17 cellular contexts compared by ENCODE assay signal in the genomic region with DNA sequence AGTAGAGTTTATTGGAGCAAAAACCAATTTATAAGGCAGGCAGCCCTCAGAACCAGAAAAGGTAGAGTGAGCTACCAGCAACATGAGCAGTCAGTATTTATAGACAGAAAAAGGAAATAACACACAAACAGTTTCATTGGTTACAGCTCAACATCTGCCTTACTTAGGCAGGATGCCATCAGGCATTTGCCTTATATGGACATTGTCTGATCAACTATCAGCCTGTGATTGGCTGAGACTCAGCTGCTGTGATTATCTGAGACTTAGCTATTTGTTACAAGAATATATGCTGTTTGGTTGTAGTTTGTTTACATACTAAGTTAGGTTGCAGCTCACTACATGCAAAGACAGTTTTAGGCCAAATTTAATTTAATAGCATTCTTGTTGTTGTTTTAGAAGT.
DNase-seq lines count a peak whose midpoint lies in the region; ATAC-seq, FAIRE-seq and TF ChIP-seq lines count a peak whose summit lies in the region.
"Had no signal": no experiment of that assay in that cellular context is flagged by ENCODE, and none has a peak within 500 bp of the region (broad histone marks: within the 10 kb centered on the region; RNA-seq: fewer than 3 reads in every experiment).

No MANE protein-coding gene starts in this region.

- no peaks in the 10 kb centered on the region for H3K9me3 Mint-ChIP-seq in activated T-helper 2 cell treated with anti-CD3 and anti-CD28 coated beads, Interferon-gamma antibody, Interleukin-2, Interleukin-4, amounts not matched to agents 10 μg/mL and 5 μg/mL and 100 μg/mL, durations not matched to agents 14 hours and 24 hours and 36 hours
- no peaks in the 10 kb centered on the region for H3K9me3 Mint-ChIP-seq in HFFc6
- peaks cover 8% of the 10 kb centered on the region for H3K9me3 Mint-ChIP-seq in Caco-2 (ENCODE audit: unreplicated experiment)
- H3K9me3 Mint-ChIP-seq: dendritic cell treated with granulocyte-macrophage colony-stimulating factor and Interleukin-4, amounts not matched to agents 40 ng/mL and 50 ng/mL, for 4 days; type B pancreatic cell had no signal

- peaks cover 5% of the 10 kb centered on the region for H3K27me3 Mint-ChIP-seq in activated T-helper 2 cell treated with anti-CD3 and anti-CD28 coated beads, Interferon-gamma antibody, Interleukin-2, Interleukin-4, amounts not matched to agents 10 μg/mL and 5 μg/mL and 100 μg/mL, durations not matched to agents 14 hours and 24 hours and 36 hours (ENCODE audit: low read depth)
- peaks cover 8% of the 10 kb centered on the region for H3K27me3 Mint-ChIP-seq in HFFc6 (ENCODE audit: insufficient read depth)
- no peaks in the 10 kb centered on the region for H3K27me3 Mint-ChIP-seq in Caco-2 (ENCODE audit: insufficient read depth, unreplicated experiment)
- H3K27me3 Mint-ChIP-seq: activated CD4-positive, alpha-beta T cell treated with anti-CD3 and anti-CD28 coated beads, Interleukin-2, amount 10 ng/mL, durations not matched to agents 24 days and 14 days; CD4-positive, alpha-beta memory T cell; type B pancreatic cell had no signal

- H3K27ac Mint-ChIP-seq in activated T-helper 2 cell treated with anti-CD3 and anti-CD28 coated beads, Interferon-gamma antibody, Interleukin-2, Interleukin-4, amounts not matched to agents 10 μg/mL and 5 μg/mL and 100 μg/mL, durations not matched to agents 14 hours and 24 hours and 36 hours: no peak overlapping the region
- H3K27ac Mint-ChIP-seq in HFFc6 (no peak overlapping the region), Caco-2 (ENCODE audit: unreplicated experiment) (no peak overlapping the region)
- H3K27ac Mint-ChIP-seq: activated CD4-positive, alpha-beta T cell treated with anti-CD3 and anti-CD28 coated beads, Interleukin-2, amount 10 ng/mL, durations not matched to agents 24 days and 14 days; activated naive CD4-positive, alpha-beta T cell treated with anti-CD3 and anti-CD28 coated beads, Interleukin-2, amount 50 U/mL, for 72 hours; dendritic cell treated with granulocyte-macrophage colony-stimulating factor and Interleukin-4, amounts not matched to agents 40 ng/mL and 50 ng/mL, for 4 days; type B pancreatic cell had no signal

- POLR2A ChIA-PET in Caco-2 (lab: Charles Lee): no interaction called here

- H3K9me3 ChIP-seq in Caco-2: peaks cover 3% of the 10 kb centered on the region; the same call in 1 of the 2 replicates
- H3K9me3 ChIP-seq: mucosa of descending colon had no signal

- intact Hi-C loops in activated T-helper 2 cell treated with anti-CD3 and anti-CD28 coated beads, Interferon-gamma antibody, Interleukin-2, Interleukin-4, amounts not matched to agents 10 μg/mL and 5 μg/mL and 100 μg/mL, durations not matched to agents 14 hours and 24 hours and 36 hours (cut with micrococcal nuclease): no loop called here
- intact Hi-C loops in Caco-2 (cut with micrococcal nuclease; ENCODE audit: unreplicated experiment): loop anchor here (2.0 kb wide), 1 partner anchor 13 kb away; no protein-coding TSS in a partner anchor

- no peaks in the 10 kb centered on the region for H3K27me3 ChIP-seq in Caco-2 (replicated peaks; ENCODE audit: control insufficient read depth, insufficient read depth, low read length)

- DNase-seq in OCI-M1 (lab: John Stamatoyannopoulos, UW): peak; percentile 27
- no peak for DNase-seq in activated T-helper 2 cell treated with anti-CD3 and anti-CD28 coated beads, Interferon-gamma antibody, Interleukin-2, Interleukin-4, amounts not matched to agents 10 μg/mL and 5 μg/mL and 100 μg/mL, durations not matched to agents 14 hours and 24 hours and 36 hours (ENCODE audit: low spot score)
- no peak for DNase-seq in HFFc6
- DNase-seq in frontal cortex (ENCODE audit: low spot score in 2 of 2): no peak
- DNase-seq in Caco-2: no peak
- DNase-seq: activated CD4-positive, alpha-beta T cell treated with anti-CD3 and anti-CD28 coated beads, Interleukin-2, amount 10 ng/mL, durations not matched to agents 24 days and 14 days; CD4-positive, alpha-beta memory T cell; mucosa of descending colon; NCI-H226; SIG-M5 had no signal

- FAIRE-seq in frontal cortex (lab: Jason Lieb, UNC): no peak
- FAIRE-seq: GM18507 had no signal

- peaks cover 28% of the 10 kb centered on the region for H3K4me1 ChIP-seq in Caco-2

- no peak overlapping the region for H3K4me3 ChIP-seq in Caco-2 (ENCODE audit: low read depth, low read length)
- H3K4me3 ChIP-seq: mucosa of descending colon had no signal

- no peaks in the 10 kb centered on the region for H3K36me3 Mint-ChIP-seq in activated T-helper 2 cell treated with anti-CD3 and anti-CD28 coated beads, Interferon-gamma antibody, Interleukin-2, Interleukin-4, amounts not matched to agents 10 μg/mL and 5 μg/mL and 100 μg/mL, durations not matched to agents 14 hours and 24 hours and 36 hours (ENCODE audit: low read depth)
- H3K36me3 Mint-ChIP-seq in HFFc6 (ENCODE audit: low read depth) (no peaks in the 10 kb centered on the region), Caco-2 (ENCODE audit: insufficient read depth, unreplicated experiment) (no peaks in the 10 kb centered on the region)
- H3K36me3 Mint-ChIP-seq: type B pancreatic cell had no signal

- no peak overlapping the region for H3K4me3 Mint-ChIP-seq in activated T-helper 2 cell treated with anti-CD3 and anti-CD28 coated beads, Interferon-gamma antibody, Interleukin-2, Interleukin-4, amounts not matched to agents 10 μg/mL and 5 μg/mL and 100 μg/mL, durations not matched to agents 14 hours and 24 hours and 36 hours (ENCODE audit: low read depth)
- H3K4me3 Mint-ChIP-seq in HFFc6 (no peak overlapping the region), Caco-2 (ENCODE audit: unreplicated experiment) (no peak overlapping the region)
- H3K4me3 Mint-ChIP-seq: activated CD4-positive, alpha-beta T cell treated with anti-CD3 and anti-CD28 coated beads, Interleukin-2, amount 10 ng/mL, durations not matched to agents 24 days and 14 days; dendritic cell treated with granulocyte-macrophage colony-stimulating factor and Interleukin-4, amounts not matched to agents 40 ng/mL and 50 ng/mL, for 4 days; type B pancreatic cell had no signal

- BruUV-seq in Caco-2 (replicated peaks; lab: Mats Ljungman, UMichigan): no TSS peak

- CTCF ChIA-PET in Caco-2 (lab: Charles Lee): no interaction called here

- TF ChIP-seq CTCF in HFFc6 (IDR thresholded peaks at IDR 0.05) (no peak), Caco-2 (IDR thresholded peaks at IDR 0.05; ENCODE audit: insufficient read depth in 1 of 2, low read depth in 1 of 2, low read length in 1 of 2, severe bottlenecking in 1 of 2, unreplicated experiment in 1 of 2) (no peak)

- ATAC-seq in GM18508 (IDR thresholded peaks at IDR 0.05; ENCODE audit: insufficient read depth, unreplicated experiment) (peak; percentile 56), GM19467 (IDR thresholded peaks at IDR 0.05; ENCODE audit: unreplicated experiment) (peak; percentile 77), HG02938 (IDR thresholded peaks at IDR 0.05; ENCODE audit: unreplicated experiment) (peak; percentile 84)
- ATAC-seq: mucosa of descending colon had no signal

- H3K4me1 Mint-ChIP-seq in activated T-helper 2 cell treated with anti-CD3 and anti-CD28 coated beads, Interferon-gamma antibody, Interleukin-2, Interleukin-4, amounts not matched to agents 10 μg/mL and 5 μg/mL and 100 μg/mL, durations not matched to agents 14 hours and 24 hours and 36 hours (ENCODE audit: low read depth): peaks cover 23% of the 10 kb centered on the region
- H3K4me1 Mint-ChIP-seq in HFFc6 (ENCODE audit: low read depth) (no peaks in the 10 kb centered on the region), Caco-2 (ENCODE audit: low read depth, unreplicated experiment) (peaks cover 21% of the 10 kb centered on the region)

- H3K36me3 ChIP-seq in Caco-2 (ENCODE audit: control insufficient read depth, insufficient read depth, low read length): no peaks in the 10 kb centered on the region
